Comparison of ENCODE assay signal across 25 cellular contexts in genomic region chr7:92964156-92964555, GRCh38.
"Had no signal": no experiment of that assay in that cellular context is flagged by ENCODE, and none has a peak within 500 bp of the region (broad histone marks: within the 10 kb centered on the region; RNA-seq: fewer than 3 reads in every experiment).

No MANE protein-coding gene starts in this region.

- H3K27me3 ChIP-seq: esophagus muscularis mucosa, heart left ventricle, neural progenitor cell, ovary, suprapubic skin, thyroid gland, upper lobe of left lung, uterus had no signal

- H3K36me3 ChIP-seq: esophagus muscularis mucosa, heart left ventricle, neural progenitor cell, ovary, suprapubic skin, thyroid gland, upper lobe of left lung, uterus had no signal

- H3K9me3 Mint-ChIP-seq: dendritic cell treated with granulocyte-macrophage colony-stimulating factor and Interleukin-4, amounts not matched to agents 40 ng/mL and 50 ng/mL, for 4 days; effector memory CD8-positive, alpha-beta T cell had no signal

- H3K27ac Mint-ChIP-seq: dendritic cell treated with granulocyte-macrophage colony-stimulating factor and Interleukin-4, amounts not matched to agents 40 ng/mL and 50 ng/mL, for 4 days; effector memory CD8-positive, alpha-beta T cell; natural killer cell treated with Interleukin-12 subunit alpha and Interleukin-12 subunit beta and Interleukin-15 and Interleukin-18, amount 100 ng/mL, for 72 hours; neural progenitor cell; progenitor cell of endocrine pancreas had no signal

- H3K4me1 Mint-ChIP-seq: neural progenitor cell had no signal

- H3K4me3 ChIP-seq: esophagus muscularis mucosa, heart left ventricle, lung, neural progenitor cell, ovary, suprapubic skin, thyroid gland, upper lobe of left lung, uterus had no signal

- H3K4me2 ChIP-seq: neural progenitor cell had no signal

- H3K4me3 Mint-ChIP-seq: dendritic cell treated with granulocyte-macrophage colony-stimulating factor and Interleukin-4, amounts not matched to agents 40 ng/mL and 50 ng/mL, for 4 days; effector memory CD8-positive, alpha-beta T cell; natural killer cell treated with Interleukin-12 subunit alpha and Interleukin-12 subunit beta and Interleukin-15 and Interleukin-18, amount 100 ng/mL, for 72 hours; neural progenitor cell had no signal

- H3K9ac ChIP-seq: neural progenitor cell had no signal

- FAIRE-seq: small intestine had no signal

- H3K4me1 ChIP-seq: esophagus muscularis mucosa, heart left ventricle, neural progenitor cell, suprapubic skin, thyroid gland, upper lobe of left lung, uterus had no signal

- H3K27me3 Mint-ChIP-seq: dendritic cell treated with granulocyte-macrophage colony-stimulating factor and Interleukin-4, amounts not matched to agents 40 ng/mL and 50 ng/mL, for 4 days; progenitor cell of endocrine pancreas had no signal

- H3K36me3 Mint-ChIP-seq: neural progenitor cell had no signal

- ATAC-seq: effector memory CD8-positive, alpha-beta T cell; left colon; left ventricle myocardium superior; natural killer cell treated with Interleukin-12 subunit alpha and Interleukin-12 subunit beta and Interleukin-15 and Interleukin-18, amount 100 ng/mL, for 72 hours; right cardiac atrium had no signal

- H3K9me3 ChIP-seq: esophagus muscularis mucosa, ovary, suprapubic skin, thyroid gland, upper lobe of left lung, uterus had no signal

- DNase-seq: effector memory CD8-positive, alpha-beta T cell; foreskin melanocyte; heart left ventricle; hippocampal formation; left colon; left ventricle myocardium superior; mesenchymal stem cell; midbrain; nucleus accumbens; ovary; right cardiac atrium; stimulated activated CD4-positive, alpha-beta T cell treated with anti-CD3 and anti-CD28 coated beads, Interleukin-12 subunit alpha, Interleukin-12 subunit beta, amount 100 ng/mL, for 4 hours; stimulated activated naive CD4-positive, alpha-beta T cell; thyroid gland; upper lobe of left lung; uterus had no signal

- H3K27ac ChIP-seq: epithelial cell of prostate, esophagus muscularis mucosa, heart left ventricle, neural progenitor cell, ovary, suprapubic skin, thyroid gland, upper lobe of left lung, uterus had no signal

- H2AFZ ChIP-seq: neural progenitor cell had no signal
